7 cellular contexts compared by ENCODE assay signal in the genomic region with DNA sequence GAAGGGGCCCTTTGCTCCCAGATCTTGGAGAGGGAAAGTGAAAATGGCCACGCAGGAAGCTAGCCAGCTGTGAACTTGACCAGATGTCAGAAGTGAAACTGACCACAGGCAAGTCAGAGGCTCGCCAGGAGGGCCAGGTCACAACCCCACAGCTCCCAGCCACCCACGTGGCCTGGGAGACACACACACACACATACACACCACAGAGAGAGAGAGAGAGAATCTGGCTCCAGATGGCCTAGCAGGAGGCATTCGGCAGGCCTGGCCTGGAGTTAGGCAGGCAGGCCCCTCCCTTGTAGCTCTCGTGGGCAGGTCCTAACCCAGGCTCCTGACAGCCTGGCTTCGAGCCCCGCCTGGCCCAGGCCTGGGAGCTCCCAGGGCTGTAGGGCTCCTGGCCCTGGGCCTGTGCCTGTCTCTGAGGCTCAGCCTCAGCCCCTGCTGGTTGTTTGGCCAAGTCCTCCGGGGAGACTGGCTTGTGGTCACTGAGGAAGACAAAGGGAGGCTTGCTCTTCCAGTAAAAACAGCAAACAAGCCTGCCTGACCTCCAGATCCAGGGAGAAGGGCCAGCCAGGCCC. TPM values are rescaled to one million over a fixed set of nuclear protein-coding genes. Genes with fewer than 3 reads are reported as not detected.
A peak's percentile ranks its signal among the peaks of the same experiment; 100 is the strongest.
DNase-seq lines count a peak whose midpoint lies in the region; ATAC-seq and TF ChIP-seq lines count a peak whose summit lies in the region.

No MANE protein-coding gene starts in this region.

- H3K9ac ChIP-seq in subcutaneous abdominal adipose tissue (ENCODE audit: low read length in 5 of 5), result peak overlapping the region in 4 of 5 donors; percentile 8 to 77 (median 44)

- peak; percentile 94 for ATAC-seq in GM18858 (IDR thresholded peaks at IDR 0.05; ENCODE audit: unreplicated experiment)
- peak; percentile 82 for ATAC-seq in HG02798 (IDR thresholded peaks at IDR 0.05; ENCODE audit: poor library complexity, unreplicated experiment)
- ATAC-seq in left lung, result peak; percentile 94

- peak overlapping the region in 1 of 2 donors; percentile 72 for H3K27ac ChIP-seq in left lung
- peak overlapping the region; percentile 69 for H3K27ac ChIP-seq in subcutaneous abdominal adipose tissue (ENCODE audit: low read depth, low read length)

- DNase-seq in NCI-H524 treated with DMSO at 0.1 percent for 48 hours (lab: John Stamatoyannopoulos, UW) (peak; percentile 80), choroid plexus epithelial cell (ENCODE audit: low read depth) (peak; percentile 100), left lung (peak in 1 of 2 donors; percentile 84)
- DNase-seq in activated CD4-positive, alpha-beta T cell treated with anti-CD3 and anti-CD28 coated beads for 48 hours, result no peak

- H3K4me1 ChIP-seq in left lung, result peaks cover 0 to 24% of the 10 kb centered on the region in 2 donors
- H3K4me1 ChIP-seq in subcutaneous abdominal adipose tissue (ENCODE audit: control insufficient read depth in 5 of 5, insufficient read depth in 5 of 5, low read length in 5 of 5), result peaks cover 9 to 34% (median 29%) of the 10 kb centered on the region in 5 donors

- H3K36me3 ChIP-seq in left lung (no peaks in the 10 kb centered on the region), subcutaneous abdominal adipose tissue (ENCODE audit: control insufficient read depth in 5 of 5, insufficient read depth in 5 of 5, low read length in 5 of 5) (no peaks in the 10 kb centered on the region)

- no peaks in the 10 kb centered on the region for H3K9me3 ChIP-seq in left lung
- H3K9me3 ChIP-seq in subcutaneous abdominal adipose tissue (ENCODE audit: control insufficient read depth in 5 of 5, low read length in 5 of 5), result no peaks in the 10 kb centered on the region

- intact Hi-C loops in left lung (cut with DNase I), result no loop called here

- H3K4me3 ChIP-seq in choroid plexus epithelial cell (ENCODE audit: low read depth, low read length), result no peak overlapping the region
- no peak overlapping the region for H3K4me3 ChIP-seq in left lung
- peak overlapping the region in 1 of 5 donors; percentile 0 for H3K4me3 ChIP-seq in subcutaneous abdominal adipose tissue (ENCODE audit: low read depth in 1 of 5, low read length in 5 of 5)

- H3K27me3 ChIP-seq in left lung (peaks cover 0 to 35% of the 10 kb centered on the region in 2 donors), subcutaneous abdominal adipose tissue (ENCODE audit: control insufficient read depth in 5 of 5, insufficient read depth in 4 of 5, low read length in 5 of 5) (peaks cover 3 to 10% (median 4%) of the 10 kb centered on the region in 5 donors)

- TF ChIP-seq CTCF in choroid plexus epithelial cell (conservative IDR thresholded peaks at IDR 0.05; ENCODE audit: low read depth, low read length), result peak; percentile 57
- TF ChIP-seq CTCF in left lung (IDR thresholded peaks at IDR 0.05), result no peak

RNA-seq across cellular contexts. Expression of a gene that starts 20.2 kb away (rescaled TPM):
- total RNA-seq in left lung, result 1 to 10 TPM; 2.7 to 3.8 TPM
